Comparison of ENCODE assay signal across 1 cellular context in the genomic region with DNA sequence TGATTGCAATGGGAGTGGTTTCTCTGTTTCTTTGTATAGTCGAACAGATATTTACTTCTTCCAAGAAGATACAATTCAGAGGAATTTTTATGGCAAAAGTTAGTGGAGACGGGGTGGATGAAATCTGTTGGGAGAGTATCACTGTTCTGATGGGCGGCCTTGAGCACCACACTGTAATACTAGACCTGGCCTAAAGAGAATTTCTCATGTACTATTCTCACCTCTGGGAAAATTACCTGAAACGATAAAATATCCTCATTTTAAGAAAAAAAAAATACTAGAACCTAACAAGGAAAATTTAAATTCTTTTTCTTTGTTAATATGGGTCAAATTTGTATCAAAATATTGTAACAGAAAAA. TPM values are rescaled to one million over a fixed set of nuclear protein-coding genes. Genes with fewer than 3 reads are reported as not detected.
"Had no signal": no experiment of that assay in that cellular context is flagged by ENCODE, and none has a peak within 500 bp of the region (broad histone marks: within the 10 kb centered on the region; RNA-seq: fewer than 3 reads in every experiment).

No MANE protein-coding gene starts in this region.

RNA-seq across cellular contexts. Expression of gene AKR1C2, which starts 39.9 kb away (rescaled TPM):
- total RNA-seq: activated naive CD4-positive, alpha-beta T cell treated with anti-CD3 and anti-CD28 coated beads, Interleukin-2, amount 50 U/mL, for 72 hours had no signal
